ENCODE assay signal across 8 cellular contexts in genomic region chr1:61453111-61453961, GRCh38.
DNase-seq lines count a peak whose midpoint lies in the region; ATAC-seq and TF ChIP-seq lines count a peak whose summit lies in the region.

No MANE protein-coding gene starts in this region.

- no peak overlapping the region for H2AFZ ChIP-seq in OCI-LY1 (ENCODE audit: low read length)

- DNase-seq in CD1c-positive myeloid dendritic cell (ENCODE audit: extremely low spot score): peak; percentile 91
- DNase-seq in activated CD8-positive, alpha-beta memory T cell treated with anti-CD3 and anti-CD28 coated beads, Interleukin-2, amount 50 U/mL, for 48 hours: peak; percentile 65
- DNase-seq in erythroblast (lab: John Stamatoyannopoulos, UW): peak; percentile 85 to 91
- peak; percentile 86 for DNase-seq in myocyte (ENCODE audit: low read depth)
- DNase-seq in stimulated activated CD8-positive, alpha-beta memory T cell treated with anti-CD3 and anti-CD28 coated beads, Interleukin-7, amount 100 ng/mL, for 1 hour (ENCODE audit: low read depth in 2 of 2): peak; percentile 38 to 42

- TF ChIP-seq CTCF in OCI-LY1 (IDR thresholded peaks at IDR 0.05; ENCODE audit: low read length): peak; percentile 89

- WGBS in HUES64: 29% methylated on average over 10 of the region's 10 CpGs

- ATAC-seq in GM21360 (IDR thresholded peaks at IDR 0.05; ENCODE audit: unreplicated experiment): peak; percentile 88

- no peak for TF ChIP-seq POLR2A in erythroblast (IDR thresholded peaks at IDR 0.05; ENCODE audit: low read length)

- H3K9me2 ChIP-seq in OCI-LY1 (ENCODE audit: low read depth, low read length): no peaks in the 10 kb centered on the region

- H4K20me1 ChIP-seq in OCI-LY1 (ENCODE audit: insufficient read depth, low read length): no peaks in the 10 kb centered on the region

- H3K4me3 ChIP-seq in HUES64 (ENCODE audit: low read length): no peak overlapping the region
- no peak overlapping the region for H3K4me3 ChIP-seq in OCI-LY1 (ENCODE audit: low read depth, low read length, poor library complexity, severe bottlenecking)

- H3K27me3 ChIP-seq in HUES64 (ENCODE audit: insufficient read depth, low read length) (no peaks in the 10 kb centered on the region), OCI-LY1 (ENCODE audit: insufficient read depth, low read length) (no peaks in the 10 kb centered on the region)

- H3K9me3 ChIP-seq in HUES64 (ENCODE audit: insufficient read depth, low read depth, low read length): no peaks in the 10 kb centered on the region
- H3K9me3 ChIP-seq in OCI-LY1 (ENCODE audit: low read length): no peaks in the 10 kb centered on the region

- H3K4me2 ChIP-seq in OCI-LY1 (ENCODE audit: low read length): peak overlapping the region; percentile 34; the same call in 1 of the 2 replicates

- H3K9ac ChIP-seq in HUES64 (ENCODE audit: low read depth, low read length) (0 out of 2 replicates have a peak overlapping the region, but pooled peaks have one; percentile 3), OCI-LY1 (ENCODE audit: low read length) (no peak overlapping the region)

- H3K79me2 ChIP-seq in OCI-LY1 (ENCODE audit: insufficient read depth, low read length): no peaks in the 10 kb centered on the region

- H3K27ac ChIP-seq in HUES64 (ENCODE audit: low read depth, low read length): no peak overlapping the region
- H3K27ac ChIP-seq in OCI-LY1 (ENCODE audit: low read depth, low read length, poor library complexity, severe bottlenecking): peak overlapping the region; percentile 40

- no peaks in the 10 kb centered on the region for H3K36me3 ChIP-seq in HUES64 (ENCODE audit: insufficient read depth, low read length)
- H3K36me3 ChIP-seq in OCI-LY1 (ENCODE audit: insufficient read depth, low read length): no peaks in the 10 kb centered on the region

- H3K4me1 ChIP-seq in HUES64 (ENCODE audit: insufficient read depth, low read length): peaks cover 25% of the 10 kb centered on the region
- peaks cover 34% of the 10 kb centered on the region for H3K4me1 ChIP-seq in OCI-LY1 (ENCODE audit: insufficient read depth, low read length, severe bottlenecking)

- H3F3A ChIP-seq in OCI-LY1 (ENCODE audit: insufficient read depth, low read length): no peaks in the 10 kb centered on the region

Comparison
In these comparisons a context has a peak if more than half of its experiments do, and no peak if none do; other contexts are left out.
1. DNase-seq: peak in every context shown above with its lines; median percentile 91 in CD1c-positive myeloid dendritic cell; 88 in erythroblast; 86 in myocyte; 65 in activated CD8-positive, alpha-beta memory T cell treated with anti-CD3 and anti-CD28 coated beads, Interleukin-2, amount 50 U/mL, for 48 hours; 40 in stimulated activated CD8-positive, alpha-beta memory T cell treated with anti-CD3 and anti-CD28 coated beads, Interleukin-7, amount 100 ng/mL, for 1 hour.